In the genomic region with DNA sequence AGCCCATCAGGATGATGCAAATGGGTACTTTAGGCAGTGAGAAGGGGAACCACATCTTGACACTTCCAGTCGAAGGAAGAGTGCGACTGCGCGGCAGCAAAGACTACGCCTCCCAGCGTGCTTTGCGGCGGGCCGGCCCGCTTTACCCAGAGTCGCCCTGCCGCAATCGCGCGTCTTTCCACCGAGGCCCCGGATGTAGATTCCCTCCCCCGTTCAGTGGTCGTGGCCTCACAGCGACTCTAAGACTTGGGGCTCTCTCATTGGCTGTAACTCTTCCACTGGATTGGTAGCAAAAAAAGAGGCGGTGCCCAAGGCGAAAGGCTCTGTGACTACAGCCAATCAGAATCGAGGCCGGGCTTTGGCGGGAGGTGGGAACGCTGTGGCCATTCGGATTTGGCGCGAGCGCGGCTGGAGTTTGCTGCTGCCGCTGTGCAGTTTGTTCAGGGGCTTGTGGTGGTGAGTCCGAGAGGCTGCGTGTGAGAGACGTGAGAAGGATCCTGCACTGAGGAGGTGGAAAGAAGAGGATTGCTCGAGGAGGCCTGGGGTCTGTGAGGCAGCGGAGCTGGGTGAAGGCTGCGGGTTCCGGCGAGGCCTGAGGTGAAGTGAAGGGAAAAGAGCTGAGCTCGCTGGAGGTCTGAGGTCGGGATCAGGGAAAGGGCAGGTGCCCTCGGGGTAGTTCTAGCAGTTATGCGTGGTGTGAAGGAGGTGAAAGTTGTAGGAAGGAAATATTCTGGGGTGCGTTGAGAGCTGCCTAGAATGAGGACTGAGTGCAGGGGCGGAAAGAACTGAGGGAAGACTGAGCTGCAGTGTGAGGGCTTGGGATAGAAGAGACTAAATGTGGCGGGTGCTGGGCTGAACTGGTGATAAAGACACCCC, we compare ENCODE assay signal across 8 cellular contexts. TPM values are rescaled to one million over a fixed set of nuclear protein-coding genes. Genes with fewer than 3 reads are reported as not detected.
DNase-seq lines count a peak whose midpoint lies in the region; ATAC-seq, FAIRE-seq and TF ChIP-seq lines count a peak whose summit lies in the region.

A gene with protein sequence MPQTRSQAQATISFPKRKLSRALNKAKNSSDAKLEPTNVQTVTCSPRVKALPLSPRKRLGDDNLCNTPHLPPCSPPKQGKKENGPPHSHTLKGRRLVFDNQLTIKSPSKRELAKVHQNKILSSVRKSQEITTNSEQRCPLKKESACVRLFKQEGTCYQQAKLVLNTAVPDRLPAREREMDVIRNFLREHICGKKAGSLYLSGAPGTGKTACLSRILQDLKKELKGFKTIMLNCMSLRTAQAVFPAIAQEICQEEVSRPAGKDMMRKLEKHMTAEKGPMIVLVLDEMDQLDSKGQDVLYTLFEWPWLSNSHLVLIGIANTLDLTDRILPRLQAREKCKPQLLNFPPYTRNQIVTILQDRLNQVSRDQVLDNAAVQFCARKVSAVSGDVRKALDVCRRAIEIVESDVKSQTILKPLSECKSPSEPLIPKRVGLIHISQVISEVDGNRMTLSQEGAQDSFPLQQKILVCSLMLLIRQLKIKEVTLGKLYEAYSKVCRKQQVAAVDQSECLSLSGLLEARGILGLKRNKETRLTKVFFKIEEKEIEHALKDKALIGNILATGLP (plus strand): TSS at position 386 of the 876 bp plus-strand sequence. CDS start 1,542 bp downstream, outside the sequence.

- H4K20me1 ChIP-seq in BLaER1 treated with 17β-estradiol and CSF1 and Interleukin-3, amounts not matched to agents 10 nM and 100 nM: peaks cover 0 to 30% (median 12%) of the 10 kb centered on the region in 11 experiments; a peak in 8 of 22 replicates
- H4K20me1 ChIP-seq in HepG2 (ENCODE audit: insufficient read depth, low read length): no peaks in the 10 kb centered on the region

- peak within 1 kb of the TSS in 10 of 11 experiments; percentile 2 to 93 (median 90); a peak in 18 of 22 replicates for H3K27ac ChIP-seq in BLaER1 treated with 17β-estradiol and CSF1 and Interleukin-3, amounts not matched to agents 10 nM and 100 nM
- H3K27ac ChIP-seq in HepG2 (ENCODE audit: extremely low read length, insufficient read depth, low read length): peak within 1 kb of the TSS; percentile 92

- TF ChIP-seq EP300 in HepG2 (IDR thresholded peaks at IDR 0.05; ENCODE audit: low read depth in 2 of 2, low read length in 2 of 2) (peak; percentile 5 to 16; a peak in 1 of 4 replicates), HepG2 (CRISPR knock-in tag; IDR thresholded peaks at IDR 0.05; ENCODE audit: borderline replicate concordance) (no peak; the same call in 1 of the 2 replicates)

- TF ChIP-seq RAD21 in HepG2 (CRISPR knock-in tag; IDR thresholded peaks at IDR 0.05): no peak

- H3K4me3 ChIP-seq in BLaER1 treated with 17β-estradiol and CSF1 and Interleukin-3, amounts not matched to agents 10 nM and 100 nM: peak within 1 kb of the TSS; percentile 60 to 92 (median 85)
- peak within 1 kb of the TSS; percentile 81 to 99 (median 92) for H3K4me3 ChIP-seq in HepG2 (replicated peaks in 1 of 3; ENCODE audit: insufficient read depth in 1 of 3, low read depth in 2 of 3, low read length in 3 of 3)

- no peaks in the 10 kb centered on the region for H3K27me3 ChIP-seq in BLaER1 treated with 17β-estradiol and CSF1 and Interleukin-3, amounts not matched to agents 10 nM and 100 nM
- H3K27me3 ChIP-seq in HepG2 (ENCODE audit: control insufficient read depth in 1 of 2, insufficient read depth in 2 of 2, low read length in 2 of 2): no peaks in the 10 kb centered on the region

- peak within 1 kb of the TSS; percentile 70 to 98 (median 89) for H3K4me2 ChIP-seq in BLaER1 treated with 17β-estradiol and CSF1 and Interleukin-3, amounts not matched to agents 10 nM and 100 nM
- H3K4me2 ChIP-seq in HepG2 (ENCODE audit: low read depth, low read length): peak within 1 kb of the TSS; percentile 95

- FAIRE-seq in HepG2 (lab: Jason Lieb, UNC): peak; percentile 90

- H3K36me3 ChIP-seq in BLaER1 treated with 17β-estradiol and CSF1 and Interleukin-3, amounts not matched to agents 10 nM and 100 nM: peaks cover 11 to 50% (median 34%) of the 10 kb centered on the region in 11 experiments
- H3K36me3 ChIP-seq in HepG2 (replicated peaks in 1 of 2; ENCODE audit: control insufficient read depth in 1 of 2, insufficient read depth in 2 of 2, low read length in 2 of 2): peaks cover 5 to 20% of the 10 kb centered on the region in 2 experiments

- WGBS in HepG2 (ENCODE audit: low lambda C conversion rate): under 1% methylated on average over 29 of the region's 47 CpGs

- peak; percentile 90 for ATAC-seq in GM19351 (IDR thresholded peaks at IDR 0.05; ENCODE audit: unreplicated experiment)
- peak; percentile 93 for ATAC-seq in HG03521 (IDR thresholded peaks at IDR 0.05; ENCODE audit: unreplicated experiment)
- ATAC-seq in HepG2: peak; percentile 95

- peak; percentile 89 to 98 for TF ChIP-seq POLR2A in HepG2 (IDR thresholded peaks at IDR 0.05; ENCODE audit: insufficient read depth in 1 of 2, low read depth in 2 of 2, low read length in 2 of 2)

- TF ChIP-seq CTCF in HepG2 (CRISPR knock-in tag; IDR thresholded peaks at IDR 0.05): peak; percentile 5; the same call in 1 of the 2 replicates

- H3K79me2 ChIP-seq in HepG2 (ENCODE audit: insufficient read depth, low read length): peaks cover 32% of the 10 kb centered on the region

- peak within 1 kb of the TSS; percentile 64 to 95 (median 93) for H3K9ac ChIP-seq in BLaER1 treated with 17β-estradiol and CSF1 and Interleukin-3, amounts not matched to agents 10 nM and 100 nM
- peak within 1 kb of the TSS; percentile 86 for H3K9ac ChIP-seq in HepG2 (ENCODE audit: insufficient read depth, low read depth, low read length)

- no peak within 1 kb of the TSS for H2AFZ ChIP-seq in HepG2 (ENCODE audit: low read length)

- BruUV-seq in HepG2 (replicated peaks; lab: Mats Ljungman, UMichigan): TSS peak; percentile 69

- in situ Hi-C loops in HepG2 (cut with HindIII; ENCODE audit: extremely low pct_ligation_motif_present, low pct_unique_long_range_greater_than_20kb): loop anchor here (5.0 to 10.0 kb wide), 2 partner anchors 85 to 273 kb away; a partner anchor contains a TSS

- CTCF ChIA-PET in HepG2 (lab: Yijun Ruan, JAX; ENCODE audit: low intra/inter-chr PET ratio, low total read pairs): no interaction called here

- DNase-seq in NCI-H748 (lab: John Stamatoyannopoulos, UW; ENCODE audit: unreplicated experiment) (peak; percentile 99), dermis blood vessel endothelial cell (peak; percentile 99), HepG2 (ENCODE audit: low spot score) (peak; percentile 100)
- DNase-seq in activated CD4-positive, alpha-beta T cell treated with anti-CD3 and anti-CD28 coated beads, Interleukin-2, amount 50 U/mL, for 1 hour: peak; percentile 98
- peak; percentile 97 for DNase-seq in stimulated activated CD4-positive, alpha-beta T cell treated with anti-CD3 and anti-CD28 coated beads, Interleukin-4, amount 100 ng/mL, for 1 hour

- no peaks in the 10 kb centered on the region for H3K9me3 ChIP-seq in BLaER1 treated with 17β-estradiol and CSF1 and Interleukin-3, amounts not matched to agents 10 nM and 100 nM (replicated peaks in 1 of 11)
- H3K9me3 ChIP-seq in HepG2 (ENCODE audit: low read length): no peaks in the 10 kb centered on the region

- intact Hi-C loops in HepG2 (cut with micrococcal nuclease; ENCODE audit: unreplicated experiment): loop anchor here (5.0 kb wide), 1 partner anchor 145 kb away; a partner anchor contains a TSS

- POLR2A ChIA-PET in HepG2 (lab: Yijun Ruan, JAX): interaction anchor here (0.6 to 1.5 kb wide), 4 partner anchors 68 to 175 kb away, joined by 3 to 8 read pairs (median 6); a partner anchor contains a TSS

- H3K4me1 ChIP-seq in BLaER1 treated with 17β-estradiol and CSF1 and Interleukin-3, amounts not matched to agents 10 nM and 100 nM: peaks cover 19 to 31% (median 23%) of the 10 kb centered on the region in 10 experiments
- H3K4me1 ChIP-seq in HepG2 (ENCODE audit: insufficient read depth, low read length): peaks cover 72% of the 10 kb centered on the region

TF ChIP-seq in HepG2, 621 proteins besides CTCF, POLR2A, EP300 and RAD21 (continues in another document):
- TF ChIP-seq ZSCAN31 (CRISPR knock-in tag; IDR thresholded peaks at IDR 0.05; ENCODE audit: low read depth): no peak
- TF ChIP-seq, protein P1, sequence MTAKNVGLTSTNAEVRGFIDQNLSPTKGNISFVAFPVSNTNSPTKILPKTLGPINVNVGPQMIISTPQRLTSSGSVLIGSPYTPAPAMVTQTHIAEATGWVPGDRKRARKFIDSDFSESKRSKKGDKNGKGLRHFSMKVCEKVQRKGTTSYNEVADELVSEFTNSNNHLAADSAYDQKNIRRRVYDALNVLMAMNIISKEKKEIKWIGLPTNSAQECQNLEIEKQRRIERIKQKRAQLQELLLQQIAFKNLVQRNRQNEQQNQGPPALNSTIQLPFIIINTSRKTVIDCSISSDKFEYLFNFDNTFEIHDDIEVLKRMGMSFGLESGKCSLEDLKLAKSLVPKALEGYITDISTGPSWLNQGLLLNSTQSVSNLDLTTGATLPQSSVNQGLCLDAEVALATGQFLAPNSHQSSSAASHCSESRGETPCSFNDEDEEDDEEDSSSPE (CRISPR knock-in tag; IDR thresholded peaks at IDR 0.05): peak; percentile 100

RNA-seq across cellular contexts. Expression of the gene that starts here (rescaled TPM):
- total RNA-seq in dermis blood vessel endothelial cell: 16.8 and 33.6 TPM in 2 replicates
- total RNA-seq in HepG2 (2016; rRNA removed; fragmentation: Illumina TruSeq; extraction: Trizol): 114 and 154 TPM in 2 replicates
- total RNA-seq in HepG2 (2016; cell fraction: cytosol; rRNA removed; fragmentation: Illumina TruSeq; extraction: Trizol; ENCODE audit: low read depth): 24.3 and 27.3 TPM in 2 replicates
- total RNA-seq in HepG2 (2016; cell fraction: insoluble cytoplasmic fraction; rRNA removed; fragmentation: Illumina TruSeq; extraction: Trizol): 117 and 162 TPM in 2 replicates
- total RNA-seq in HepG2 (2016; cell fraction: membrane; rRNA removed; fragmentation: Illumina TruSeq; extraction: Trizol): 42.3 and 51.8 TPM in 2 replicates
- 89.2 and 89.6 TPM in 2 replicates for total RNA-seq in HepG2 (2016; cell fraction: nucleus; rRNA removed; fragmentation: Illumina TruSeq; extraction: Trizol)
- polyA plus RNA-seq in HepG2 (2011; rRNA removed): 10.7 and 17.4 TPM in 2 replicates
- polyA plus RNA-seq in HepG2 (2011; cell fraction: cytosol; rRNA removed): 6.9 and 8.8 TPM in 2 replicates
- 9.6 and 11.4 TPM in 2 replicates for polyA plus RNA-seq in HepG2 (2011; cell fraction: nucleus; rRNA removed)
- 8.4 and 23.9 TPM in 2 replicates for polyA plus RNA-seq in HepG2 (2012)
- polyA plus RNA-seq in HepG2 (2016; cell fraction: cytosol; fragmentation: Illumina TruSeq; extraction: Trizol; ENCODE audit: low read depth): 12.0 and 14.2 TPM in 2 replicates
- 133 and 135 TPM in 2 replicates for polyA plus RNA-seq in HepG2 (2016; cell fraction: insoluble cytoplasmic fraction; fragmentation: Illumina TruSeq; extraction: Trizol; ENCODE audit: low read depth)
- 15.3 and 18.9 TPM in 2 replicates for polyA plus RNA-seq in HepG2 (2016; cell fraction: membrane; fragmentation: Illumina TruSeq; extraction: Trizol; ENCODE audit: low read depth)
- polyA plus RNA-seq in HepG2 (2016; cell fraction: nucleus; fragmentation: Illumina TruSeq; extraction: Trizol; ENCODE audit: insufficient read depth, low read depth): 98.6 and 99.5 TPM in 2 replicates
- 8.7 and 50.8 TPM in 2 replicates for polyA minus RNA-seq in HepG2 (2011; rRNA and poly(A)+ RNA removed; ENCODE audit: low replicate concordance)
- 9.4 and 10.7 TPM in 2 replicates for polyA minus RNA-seq in HepG2 (2011; cell fraction: cytosol; rRNA and poly(A)+ RNA removed)
- polyA minus RNA-seq in HepG2 (2011; cell fraction: nucleus; rRNA and poly(A)+ RNA removed): 31.5 and 47.0 TPM in 2 replicates

Comparison
In these comparisons a context has a peak if more than half of its experiments do, and no peak if none do; other contexts are left out.
1. Peak in every context shown above with its lines: DNase-seq, ATAC-seq, H3K4me3 ChIP-seq and H3K27ac ChIP-seq.